8 cellular contexts compared by ENCODE assay signal in genomic region chr6:106324726-106325335, GRCh38. TPM values are rescaled to one million over a fixed set of nuclear protein-coding genes. Genes with fewer than 3 reads are reported as not detected.
DNase-seq lines count a peak whose midpoint lies in the region; ATAC-seq, FAIRE-seq and TF ChIP-seq lines count a peak whose summit lies in the region.

No MANE protein-coding gene starts in this region.

- intact Hi-C loops in Panc1 (cut with micrococcal nuclease; ENCODE audit: unreplicated experiment), result no loop called here
- intact Hi-C loops in pancreas (cut with DNase I), result no loop called here

- H3K36me3 ChIP-seq in Panc1 (ENCODE audit: control insufficient read depth, insufficient read depth, low read length) (no peaks in the 10 kb centered on the region), esophagus (ENCODE audit: control insufficient read depth in 2 of 2, insufficient read depth in 2 of 2, low read length in 1 of 2) (no peaks in the 10 kb centered on the region), pancreas (no peaks in the 10 kb centered on the region)

- BruUV-seq in Panc1 (replicated peaks; lab: Mats Ljungman, UMichigan), result no TSS peak

- peak overlapping the region; percentile 81 for H3K4me3 ChIP-seq in GM12865 (ENCODE audit: low read depth, low read length)
- H3K4me3 ChIP-seq in Panc1 (ENCODE audit: low read depth in 2 of 2, low read length in 2 of 2), result peak overlapping the region; percentile 61 to 99
- peak overlapping the region; percentile 84 to 85 for H3K4me3 ChIP-seq in esophagus (ENCODE audit: low read depth in 1 of 2, low read length in 2 of 2)
- H3K4me3 ChIP-seq in pancreas, result peak overlapping the region; percentile 47 to 68 (median 59)

- POLR2A ChIA-PET in Panc1 (lab: Charles Lee), result interaction anchor here (0.6 to 0.8 kb wide), 3 partner anchors 32 to 633 kb away, joined by 3 read pairs; no protein-coding TSS in a partner anchor

- H3K4me1 ChIP-seq in Panc1 (ENCODE audit: control insufficient read depth, insufficient read depth, low read length), result peaks cover 10% of the 10 kb centered on the region
- H3K4me1 ChIP-seq in esophagus (ENCODE audit: control insufficient read depth in 2 of 2, insufficient read depth in 2 of 2, low read length in 1 of 2), result peaks cover 0 to 3% of the 10 kb centered on the region in 2 donors
- H3K4me1 ChIP-seq in pancreas, result peaks cover 8 to 13% (median 11%) of the 10 kb centered on the region in 3 donors

- no peaks in the 10 kb centered on the region for H3K9me3 ChIP-seq in Panc1 (ENCODE audit: control insufficient read depth, insufficient read depth, low read depth, low read length)
- H3K9me3 ChIP-seq in esophagus (ENCODE audit: control insufficient read depth in 2 of 2, insufficient read depth in 1 of 2, low read depth in 1 of 2, low read length in 1 of 2), result no peaks in the 10 kb centered on the region
- H3K9me3 ChIP-seq in pancreas, result no peaks in the 10 kb centered on the region

- FAIRE-seq in pancreas (lab: Jason Lieb, UNC), result no peak

- peak overlapping the region; percentile 98 for H3K27ac ChIP-seq in Panc1 (ENCODE audit: low read length)
- H3K27ac ChIP-seq in esophagus (ENCODE audit: low read depth in 2 of 2, low read length in 1 of 2), result peak overlapping the region; percentile 96 to 99
- peak overlapping the region; percentile 79 to 94 (median 89) for H3K27ac ChIP-seq in pancreas

- CTCF ChIA-PET in Panc1 (lab: Charles Lee), result interaction anchor here (1.2 kb wide), 1 partner anchor 10 kb away, joined by 14 read pairs; no protein-coding TSS in a partner anchor

- TF ChIP-seq CTCF in GM12865 (IDR thresholded peaks at IDR 0.05; ENCODE audit: insufficient read depth, low read depth, low read length, missing control alignments) (no peak), Panc1 (IDR thresholded peaks at IDR 0.05) (no peak), pancreas (IDR thresholded peaks at IDR 0.05) (no peak)

- H3K27me3 ChIP-seq in Panc1 (ENCODE audit: control insufficient read depth, insufficient read depth, low read length) (no peaks in the 10 kb centered on the region; the same call in 1 of the 2 replicates), esophagus (ENCODE audit: control insufficient read depth in 1 of 2, insufficient read depth in 2 of 2, low read length in 2 of 2) (no peaks in the 10 kb centered on the region), pancreas (no peaks in the 10 kb centered on the region)

- in situ Hi-C loops in Panc1 (cut with HindIII; ENCODE audit: low pct_unique_long_range_greater_than_20kb, low sequenced_read_pairs), result no loop called here

- 2 to 4% methylated on average over 9 of the region's 9 CpGs for WGBS in esophagus, 2 donors
- WGBS in pancreas, 2 donors, result 1% methylated on average over 9 of the region's 9 CpGs

- ATAC-seq in Panc1 (peak; percentile 24; the same call in 1 of the 2 replicates), pancreas (peak; percentile 6 to 30 (median 16)), HG02623 (IDR thresholded peaks at IDR 0.05; ENCODE audit: unreplicated experiment) (no peak)

- no peak for DNase-seq in GM12865 (ENCODE audit: low read depth)
- DNase-seq in Panc1 (ENCODE audit: low read depth, low spot score), result no peak
- DNase-seq in pancreas, result no peak
- DNase-seq in GM19240 (ENCODE audit: insufficient read length, low spot score), result no peak
- no peak for DNase-seq in NCI-H748 treated with DMSO at 0.1 percent for 48 hours (lab: John Stamatoyannopoulos, UW)
- DNase-seq in SW 1271 (lab: John Stamatoyannopoulos, UW), result no peak

RNA-seq across cellular contexts. Expression of gene ATG5, which starts 0.7 kb away (rescaled TPM):
- total RNA-seq in Panc1 (2021; ENCODE audit: unreplicated experiment) (51.4 TPM), pancreas (10 to 100 TPM in 4 of 6 donors, 1 to 10 TPM in 2; 8.9 to 15.7 (median 11.5) TPM)
- 26.9 TPM for polyA plus RNA-seq in Panc1 (2012; ENCODE audit: insufficient read length)
- polyA plus RNA-seq in esophagus (10 to 100 TPM in 1 of 2 donors, 1 to 10 TPM in 1; 9.1 to 12.5 TPM), pancreas (10 to 100 TPM in 1 of 2 donors, 1 to 10 TPM in 1; 8.2 to 10.4 TPM)

RNA-seq across cellular contexts. Expression of gene CRYBG1, which starts 35.7 kb away (rescaled TPM):
- total RNA-seq in Panc1 (2021; ENCODE audit: unreplicated experiment) (32.3 TPM), pancreas (1 to 10 TPM; 3.0 to 9.2 (median 4.8) TPM)
- polyA plus RNA-seq in Panc1 (2012; ENCODE audit: insufficient read length), result 8.2 TPM
- polyA plus RNA-seq in esophagus (10 to 100 TPM; 45.2 to 74.9 TPM), pancreas (1 to 10 TPM; 2.3 to 3.3 TPM)
